Comparison of ENCODE assay signal across 18 cellular contexts in the genomic region with DNA sequence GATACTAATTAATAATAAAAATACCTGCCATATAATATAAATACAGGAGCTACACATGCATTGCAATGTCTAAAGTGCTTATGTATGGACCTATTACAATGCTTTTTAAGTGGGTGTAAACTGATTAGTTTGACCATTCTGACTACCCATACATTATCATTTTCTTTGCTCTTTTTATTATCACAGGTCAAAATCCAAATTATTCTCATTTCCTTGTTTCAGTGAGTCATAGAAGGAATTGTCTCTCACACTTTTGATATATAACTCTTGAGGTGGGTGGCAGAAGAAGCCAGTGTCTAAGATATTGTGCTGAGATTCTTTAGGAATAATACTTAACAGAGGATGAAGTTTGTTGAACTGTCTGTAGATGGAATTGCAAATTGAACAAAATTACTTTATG. TPM values are rescaled to one million over a fixed set of nuclear protein-coding genes. Genes with fewer than 3 reads are reported as not detected.
DNase-seq lines count a peak whose midpoint lies in the region; ATAC-seq and TF ChIP-seq lines count a peak whose summit lies in the region.
"Had no signal": no experiment of that assay in that cellular context is flagged by ENCODE, and none has a peak within 500 bp of the region (broad histone marks: within the 10 kb centered on the region; RNA-seq: fewer than 3 reads in every experiment).

No MANE protein-coding gene starts in this region.

- no peak overlapping the region for H3K9ac ChIP-seq in neural cell (ENCODE audit: low read length)

- H2AFZ ChIP-seq in neural cell (ENCODE audit: low read depth, low read length): no peak overlapping the region

- H3K4me1 ChIP-seq in left ventricle myocardium inferior (peaks cover 20% of the 10 kb centered on the region), right atrium auricular region (peaks cover 0 to 8% of the 10 kb centered on the region in 2 donors), aorta (ENCODE audit: control insufficient read depth in 1 of 2, insufficient read depth in 2 of 2, low read length in 2 of 2) (no peaks in the 10 kb centered on the region)
- H3K4me1 ChIP-seq: A549 had no signal

- H3F3A ChIP-seq in neural cell (ENCODE audit: insufficient read depth, low read length, poor library complexity, severe bottlenecking): no peaks in the 10 kb centered on the region

- no peaks in the 10 kb centered on the region for H3K36me3 ChIP-seq in left ventricle myocardium inferior
- no peaks in the 10 kb centered on the region for H3K36me3 ChIP-seq in right atrium auricular region
- no peaks in the 10 kb centered on the region for H3K36me3 ChIP-seq in neural cell (ENCODE audit: insufficient read depth, low read length)
- H3K36me3 ChIP-seq in aorta (ENCODE audit: control insufficient read depth in 1 of 2, insufficient read depth in 2 of 2, low read length in 1 of 2): no peaks in the 10 kb centered on the region

- H3K4me3 ChIP-seq in left ventricle myocardium inferior (no peak overlapping the region), right atrium auricular region (no peak overlapping the region), neural cell (ENCODE audit: low read length) (no peak overlapping the region), aorta (ENCODE audit: low read length in 2 of 2) (no peak overlapping the region)
- H3K4me3 ChIP-seq: A549 had no signal

- no peak for TF ChIP-seq RAD21 in neural cell (conservative IDR thresholded peaks at IDR 0.05)

- intact Hi-C loops in left ventricle myocardium inferior (cut with micrococcal nuclease) (no loop called here), aorta (cut with DNase I) (no loop called here)

- DNase-seq in left ventricle myocardium inferior (no peak), right atrium auricular region (ENCODE audit: low spot score) (no peak), dermis blood vessel endothelial cell (peak; percentile 1), aorta (no peak), GM10266 (ENCODE audit: extremely low spot score) (no peak)
- DNase-seq: COR-L47, DMS79 treated with DMSO at 0.1 percent for 48 hours, GDM1, GOT3, MM.1S, NCI-H1105, NCI-H1694 treated with DMSO at 0.1 percent for 48 hours, NCI-H446 treated with DMSO at 0.1 percent for 48 hours, NCI-H82 had no signal

- no peaks in the 10 kb centered on the region for H3K9me3 ChIP-seq in left ventricle myocardium inferior (replicated peaks)
- H3K9me3 ChIP-seq in right atrium auricular region: no peaks in the 10 kb centered on the region
- H3K9me3 ChIP-seq in neural cell (ENCODE audit: low read length): no peaks in the 10 kb centered on the region
- no peaks in the 10 kb centered on the region for H3K9me3 ChIP-seq in aorta (ENCODE audit: control insufficient read depth, low read length)
- H3K9me3 ChIP-seq: A549 had no signal

- H3K79me2 ChIP-seq in neural cell (replicated peaks; ENCODE audit: insufficient read depth, low read length): no peaks in the 10 kb centered on the region

- TF ChIP-seq EP300 in neural cell (conservative IDR thresholded peaks at IDR 0.05; ENCODE audit: poor library complexity, severe bottlenecking): no peak

- H4K20me1 ChIP-seq in neural cell (ENCODE audit: insufficient read depth): no peaks in the 10 kb centered on the region

- TF ChIP-seq CTCF in left ventricle myocardium inferior (IDR thresholded peaks at IDR 0.05; ENCODE audit: borderline replicate concordance) (no peak), right atrium auricular region (IDR thresholded peaks at IDR 0.05) (no peak), neural cell (IDR thresholded peaks at IDR 0.05; ENCODE audit: poor library complexity, severe bottlenecking) (no peak), GM10266 (IDR thresholded peaks at IDR 0.05; ENCODE audit: control insufficient read depth, insufficient read depth, low read depth, missing control alignments) (no peak)

- no peaks in the 10 kb centered on the region for H3K9me2 ChIP-seq in neural cell (ENCODE audit: insufficient read depth, low read length)

- no peak for ATAC-seq in aorta (ENCODE audit: low FRiP score)
- ATAC-seq in HG02884 (IDR thresholded peaks at IDR 0.05; ENCODE audit: unreplicated experiment): no peak
- ATAC-seq in GM18858 (IDR thresholded peaks at IDR 0.05; ENCODE audit: unreplicated experiment): no peak
- ATAC-seq: A549 had no signal

- H3K27me3 ChIP-seq in left ventricle myocardium inferior (ENCODE audit: low read depth) (no peaks in the 10 kb centered on the region), right atrium auricular region (no peaks in the 10 kb centered on the region), neural cell (ENCODE audit: insufficient read depth, low read depth, low read length) (no peaks in the 10 kb centered on the region), aorta (ENCODE audit: control insufficient read depth in 1 of 2, insufficient read depth in 2 of 2, low read length in 1 of 2) (no peaks in the 10 kb centered on the region)

- no peak overlapping the region for H3K4me2 ChIP-seq in neural cell (ENCODE audit: low read length)

- peak overlapping the region; percentile 55 for H3K27ac ChIP-seq in left ventricle myocardium inferior (replicated peaks)
- no peak overlapping the region for H3K27ac ChIP-seq in right atrium auricular region
- peak overlapping the region; percentile 83 for H3K27ac ChIP-seq in neural cell (ENCODE audit: low read length)
- no peak overlapping the region for H3K27ac ChIP-seq in aorta (ENCODE audit: low read depth in 1 of 2, low read length in 2 of 2)
- H3K27ac ChIP-seq: A549 had no signal

TF ChIP-seq in neural cell, 6 proteins besides CTCF, POLR2A, EP300 and RAD21:
- TF ChIP-seq POLR2AphosphoS5 (IDR thresholded peaks at IDR 0.05): no peak
- no peak for TF ChIP-seq TAF1 (IDR thresholded peaks at IDR 0.05; ENCODE audit: low read depth)
- TF ChIP-seq EZH2 (IDR thresholded peaks at IDR 0.05; ENCODE audit: borderline replicate concordance, insufficient read depth, low read length, poor library complexity, severe bottlenecking): no peak
- TF ChIP-seq SMC3 (conservative IDR thresholded peaks at IDR 0.05; ENCODE audit: poor library complexity): no peak
- TF ChIP-seq, protein P1, sequence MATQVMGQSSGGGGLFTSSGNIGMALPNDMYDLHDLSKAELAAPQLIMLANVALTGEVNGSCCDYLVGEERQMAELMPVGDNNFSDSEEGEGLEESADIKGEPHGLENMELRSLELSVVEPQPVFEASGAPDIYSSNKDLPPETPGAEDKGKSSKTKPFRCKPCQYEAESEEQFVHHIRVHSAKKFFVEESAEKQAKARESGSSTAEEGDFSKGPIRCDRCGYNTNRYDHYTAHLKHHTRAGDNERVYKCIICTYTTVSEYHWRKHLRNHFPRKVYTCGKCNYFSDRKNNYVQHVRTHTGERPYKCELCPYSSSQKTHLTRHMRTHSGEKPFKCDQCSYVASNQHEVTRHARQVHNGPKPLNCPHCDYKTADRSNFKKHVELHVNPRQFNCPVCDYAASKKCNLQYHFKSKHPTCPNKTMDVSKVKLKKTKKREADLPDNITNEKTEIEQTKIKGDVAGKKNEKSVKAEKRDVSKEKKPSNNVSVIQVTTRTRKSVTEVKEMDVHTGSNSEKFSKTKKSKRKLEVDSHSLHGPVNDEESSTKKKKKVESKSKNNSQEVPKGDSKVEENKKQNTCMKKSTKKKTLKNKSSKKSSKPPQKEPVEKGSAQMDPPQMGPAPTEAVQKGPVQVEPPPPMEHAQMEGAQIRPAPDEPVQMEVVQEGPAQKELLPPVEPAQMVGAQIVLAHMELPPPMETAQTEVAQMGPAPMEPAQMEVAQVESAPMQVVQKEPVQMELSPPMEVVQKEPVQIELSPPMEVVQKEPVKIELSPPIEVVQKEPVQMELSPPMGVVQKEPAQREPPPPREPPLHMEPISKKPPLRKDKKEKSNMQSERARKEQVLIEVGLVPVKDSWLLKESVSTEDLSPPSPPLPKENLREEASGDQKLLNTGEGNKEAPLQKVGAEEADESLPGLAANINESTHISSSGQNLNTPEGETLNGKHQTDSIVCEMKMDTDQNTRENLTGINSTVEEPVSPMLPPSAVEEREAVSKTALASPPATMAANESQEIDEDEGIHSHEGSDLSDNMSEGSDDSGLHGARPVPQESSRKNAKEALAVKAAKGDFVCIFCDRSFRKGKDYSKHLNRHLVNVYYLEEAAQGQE (IDR thresholded peaks at IDR 0.05; ENCODE audit: borderline replicate concordance): no peak
- no peak for TF ChIP-seq MXI1 (conservative IDR thresholded peaks at IDR 0.05; ENCODE audit: poor library complexity, severe bottlenecking)
TF ChIP-seq in neural cell: peak in this region for 0.

RNA-seq across cellular contexts. Expression of a gene that starts 35.6 kb away (rescaled TPM):
- 15.9 TPM for total RNA-seq in left ventricle myocardium inferior
- total RNA-seq in right atrium auricular region: 1 to 10 TPM; 6.5 to 9.7 TPM
- total RNA-seq in dermis blood vessel endothelial cell: 0.56 and 1.7 TPM in 2 replicates
- polyA plus RNA-seq in neural cell: 2.5 and 8.0 TPM in 2 replicates
- 19.8 and 22.2 TPM in 2 replicates for polyA minus RNA-seq in neural cell
- total RNA-seq in aorta: 1 to 10 TPM in 1 of 2 donors, under 1 TPM in 1; 0.52 to 2.1 TPM
- polyA plus RNA-seq in aorta: 1 to 10 TPM in 1 of 2 donors, under 1 TPM in 1; 0.18 to 1.8 TPM

Comparison
In these comparisons a context has a peak if more than half of its experiments do, and no peak if none do; other contexts are left out.
1. H3K27ac ChIP-seq: peak in left ventricle myocardium inferior (single experiment) and neural cell (single experiment); none in right atrium auricular region (0 of 2) and aorta (0 of 2).